24 cellular contexts compared by ENCODE assay signal in genomic region chr9:117545846-117546245, GRCh38.
DNase-seq lines count a peak whose midpoint lies in the region; ATAC-seq and TF ChIP-seq lines count a peak whose summit lies in the region.
"Had no signal": no experiment of that assay in that cellular context is flagged by ENCODE, and none has a peak within 500 bp of the region (broad histone marks: within the 10 kb centered on the region; RNA-seq: fewer than 3 reads in every experiment).

No MANE protein-coding gene starts in this region.

- no TSS peak for BruUV-seq in OCI-LY7 (replicated peaks; lab: Mats Ljungman, UMichigan)

- H3K9me3 Mint-ChIP-seq in GM23338 = no peaks in the 10 kb centered on the region
- peaks cover 2% of the 10 kb centered on the region for H3K9me3 Mint-ChIP-seq in CD4-positive, alpha-beta T cell

- no peak overlapping the region for H3K4me3 Mint-ChIP-seq in GM23338
- H3K4me3 Mint-ChIP-seq in CD4-positive, alpha-beta T cell = no peak overlapping the region
- H3K4me3 Mint-ChIP-seq: activated T-cell treated with anti-CD3 and anti-CD28 coated beads, Interleukin-2, amount 50 U/mL, for 24 hours had no signal

- no peaks in the 10 kb centered on the region for H4K20me1 ChIP-seq in GM23338 (replicated peaks; ENCODE audit: insufficient read depth)
- H4K20me1 ChIP-seq in OCI-LY7 (ENCODE audit: insufficient read depth, low read length) = no peaks in the 10 kb centered on the region

- ATAC-seq in GM23338 = no peak
- peak; percentile 41 for ATAC-seq in left lobe of liver
- no peak for ATAC-seq in CD4-positive, alpha-beta T cell (ENCODE audit: poor library complexity)
- ATAC-seq: T-cell had no signal

- CTCF ChIA-PET in OCI-LY7 (lab: Charles Lee; ENCODE audit: unreplicated experiment) = no interaction called here
- CTCF ChIA-PET in CD4-positive, alpha-beta T cell (lab: Charles Lee) = no interaction called here

- H2AFZ ChIP-seq in GM23338 (no peak overlapping the region), OCI-LY7 (ENCODE audit: low read length) (no peak overlapping the region)

- no peaks in the 10 kb centered on the region for H3F3A ChIP-seq in GM23338 (replicated peaks; ENCODE audit: low read depth)

- H3K4me3 ChIP-seq in GM23338 = no peak overlapping the region
- H3K4me3 ChIP-seq in OCI-LY7 (ENCODE audit: low read depth, low read length, poor library complexity, severe bottlenecking) = no peak overlapping the region
- no peak overlapping the region for H3K4me3 ChIP-seq in foreskin fibroblast (ENCODE audit: low read depth in 1 of 2, low read length in 2 of 2)
- H3K4me3 ChIP-seq: left ventricle myocardium inferior, upper lobe of left lung had no signal

- H3K36me3 ChIP-seq in GM23338 (ENCODE audit: insufficient read depth) (no peaks in the 10 kb centered on the region), OCI-LY7 (ENCODE audit: insufficient read depth, low read length) (no peaks in the 10 kb centered on the region)
- H3K36me3 ChIP-seq: left ventricle myocardium inferior, upper lobe of left lung had no signal

- peaks cover 55% of the 10 kb centered on the region for H3K4me1 Mint-ChIP-seq in GM23338
- H3K4me1 Mint-ChIP-seq in CD4-positive, alpha-beta T cell (ENCODE audit: low read depth) = peaks cover 21% of the 10 kb centered on the region

- no peak overlapping the region for H3K27ac ChIP-seq in GM23338 (ENCODE audit: low read depth)
- no peak overlapping the region for H3K27ac ChIP-seq in OCI-LY7 (ENCODE audit: low read depth, low read length, poor library complexity, severe bottlenecking)
- H3K27ac ChIP-seq in CD4-positive, alpha-beta T cell (ENCODE audit: low read depth, low read length) = no peak overlapping the region
- H3K27ac ChIP-seq: left ventricle myocardium inferior, upper lobe of left lung had no signal

- H3K4me2 ChIP-seq in GM23338 (no peak overlapping the region), OCI-LY7 (ENCODE audit: low read length) (no peak overlapping the region)

- H3K4me1 ChIP-seq in GM23338 (ENCODE audit: insufficient read depth) = peaks cover 36% of the 10 kb centered on the region
- no peaks in the 10 kb centered on the region for H3K4me1 ChIP-seq in OCI-LY7 (ENCODE audit: insufficient read depth, low read length, poor library complexity, severe bottlenecking)

- H3K27ac Mint-ChIP-seq in GM23338 = no peak overlapping the region
- no peak overlapping the region for H3K27ac Mint-ChIP-seq in CD4-positive, alpha-beta T cell
- H3K27ac Mint-ChIP-seq: activated naive CD8-positive, alpha-beta T cell; activated T-cell treated with anti-CD3 and anti-CD28 coated beads, Interleukin-2, amount 50 U/mL, for 24 hours; T-cell had no signal

- peaks cover 2% of the 10 kb centered on the region for H3K27me3 Mint-ChIP-seq in GM23338 (ENCODE audit: insufficient read depth, low read depth, poor library complexity)
- no peaks in the 10 kb centered on the region for H3K27me3 Mint-ChIP-seq in CD4-positive, alpha-beta T cell
- H3K27me3 Mint-ChIP-seq: activated naive CD8-positive, alpha-beta T cell; activated T-cell treated with anti-CD3 and anti-CD28 coated beads, Interleukin-2, amount 50 U/mL, for 24 hours; T-cell had no signal

- intact Hi-C loops in OCI-LY7 (cut with micrococcal nuclease; ENCODE audit: unreplicated experiment) = no loop called here
- intact Hi-C loops in CD4-positive, alpha-beta T cell (cut with DNase I, micrococcal nuclease) = no loop called here

- H3K36me3 Mint-ChIP-seq in GM23338 (ENCODE audit: low read depth) = no peaks in the 10 kb centered on the region
- no peaks in the 10 kb centered on the region for H3K36me3 Mint-ChIP-seq in CD4-positive, alpha-beta T cell (ENCODE audit: low read depth)
- H3K36me3 Mint-ChIP-seq: activated naive CD8-positive, alpha-beta T cell; T-cell had no signal

- no peaks in the 10 kb centered on the region for H3K27me3 ChIP-seq in GM23338 (ENCODE audit: insufficient read depth)
- H3K27me3 ChIP-seq in CD4-positive, alpha-beta T cell (ENCODE audit: control insufficient read depth, insufficient read depth, low read length) = no peaks in the 10 kb centered on the region
- H3K27me3 ChIP-seq: upper lobe of left lung had no signal

- TF ChIP-seq CTCF in GM23338 (conservative IDR thresholded peaks at IDR 0.05; ENCODE audit: low read depth in 2 of 2) (peak in 1 of 2 experiments; percentile 47; a peak in 3 of 4 replicates), OCI-LY7 (conservative IDR thresholded peaks at IDR 0.05; ENCODE audit: low read length) (peak; percentile 43; the same call in 1 of the 2 replicates), foreskin fibroblast (IDR thresholded peaks at IDR 0.05; ENCODE audit: low read depth, low read length) (no peak)
- no peak for TF ChIP-seq CTCF in CD4-positive, alpha-beta T cell (IDR thresholded peaks at IDR 0.05)

- peak; percentile 25 for DNase-seq in NCI-H82 (lab: John Stamatoyannopoulos, UW)
- DNase-seq in NCI-H82 treated with DMSO at 0.1 percent for 48 hours (lab: John Stamatoyannopoulos, UW; ENCODE audit: unreplicated experiment) = no peak
- DNase-seq in GM23338 (ENCODE audit: low spot score) = peak; percentile 23
- DNase-seq in OCI-LY7 (ENCODE audit: low spot score) = no peak
- DNase-seq in left lobe of liver (ENCODE audit: low spot score) = no peak
- DNase-seq in foreskin fibroblast = no peak
- no peak for DNase-seq in CD4-positive, alpha-beta T cell
- no peak for DNase-seq in HCEC 1CT
- DNase-seq: activated CD4-positive, alpha-beta T cell treated with anti-CD3 and anti-CD28 coated beads, Interleukin-2, amount 50 U/mL, for 1 hour; activated effector memory CD4-positive, alpha-beta T cell treated with anti-CD3 and anti-CD28 coated beads, Interleukin-2, amount 50 U/mL, for 16 hours; activated T-cell treated with anti-CD3 and anti-CD28 coated beads, Interleukin-2, amount 50 U/mL, for 24 hours; DND-41; glutamatergic neuron; GOT3; KBM-7; left ventricle myocardium inferior; NCI-H1436; NCI-H2107; RPMI8226; small intestine; stimulated activated naive CD4-positive, alpha-beta T cell; T-cell; upper lobe of left lung had no signal

- H3K79me2 ChIP-seq in GM23338 (replicated peaks; ENCODE audit: insufficient read depth) (no peaks in the 10 kb centered on the region), OCI-LY7 (ENCODE audit: insufficient read depth, low read depth, low read length) (no peaks in the 10 kb centered on the region)

- H3K9me3 ChIP-seq in OCI-LY7 (ENCODE audit: low read length) = no peaks in the 10 kb centered on the region
- H3K9me3 ChIP-seq in CD4-positive, alpha-beta T cell (ENCODE audit: control insufficient read depth, low read length) = no peaks in the 10 kb centered on the region
- H3K9me3 ChIP-seq: left ventricle myocardium inferior, upper lobe of left lung had no signal

- POLR2A ChIA-PET in OCI-LY7 (lab: Charles Lee) = no interaction called here
- POLR2A ChIA-PET in CD4-positive, alpha-beta T cell (lab: Charles Lee) = no interaction called here

- H3K9me2 ChIP-seq in GM23338 (ENCODE audit: insufficient read depth) (no peaks in the 10 kb centered on the region), OCI-LY7 (ENCODE audit: insufficient read depth, low read length) (no peaks in the 10 kb centered on the region)

TF ChIP-seq in GM23338, 12 proteins besides CTCF, POLR2A, EP300 and RAD21 (continues in another document):
- TF ChIP-seq ZNF331 (CRISPR knock-in tag; IDR thresholded peaks at IDR 0.05; ENCODE audit: low read depth) = no peak
- TF ChIP-seq EZH2phosphoT487 (IDR thresholded peaks at IDR 0.05; ENCODE audit: unreplicated experiment) = no peak
- no peak for TF ChIP-seq ZNF114 (CRISPR knock-in tag; IDR thresholded peaks at IDR 0.05)
- no peak for TF ChIP-seq NANOG (IDR thresholded peaks at IDR 0.05; ENCODE audit: borderline replicate concordance)
- TF ChIP-seq POLR2AphosphoS5 (IDR thresholded peaks at IDR 0.05; ENCODE audit: low read depth) = no peak
- no peak for TF ChIP-seq EZH2 (IDR thresholded peaks at IDR 0.05; ENCODE audit: low read depth, unreplicated experiment)

Comparison
In these comparisons a context has a peak if more than half of its experiments do, and no peak if none do; other contexts are left out.
1. DNase-seq: peak in NCI-H82 (single experiment) and GM23338 (single experiment); none in NCI-H82 treated with DMSO at 0.1 percent for 48 hours (single experiment), OCI-LY7 (single experiment), left lobe of liver (single experiment), foreskin fibroblast (0 of 2), CD4-positive, alpha-beta T cell (0 of 10) and HCEC 1CT (single experiment).